31 cellular contexts compared by ENCODE assay signal in the genomic region with DNA sequence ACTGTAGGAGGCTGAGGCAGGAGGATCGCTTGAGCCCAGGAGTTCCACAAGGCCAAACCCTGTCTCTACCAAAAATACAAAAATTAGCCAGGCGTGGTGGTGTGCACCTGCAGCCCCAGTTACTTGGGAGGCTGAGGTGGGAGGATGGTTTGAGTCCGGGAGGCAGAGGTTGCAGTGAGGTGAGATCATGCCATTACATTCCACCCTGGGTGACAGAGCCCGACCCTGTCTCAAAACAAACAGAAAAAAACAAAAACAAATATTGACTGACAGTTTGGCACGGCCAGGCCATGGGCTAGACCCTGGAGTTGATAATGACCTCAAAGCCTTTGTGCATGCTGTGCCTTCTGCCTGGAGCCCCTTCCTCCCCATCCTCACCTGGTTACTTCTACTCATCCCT. TPM values are rescaled to one million over a fixed set of nuclear protein-coding genes. Genes with fewer than 3 reads are reported as not detected.
"Had no signal": no experiment of that assay in that cellular context is flagged by ENCODE, and none has a peak within 500 bp of the region (broad histone marks: within the 10 kb centered on the region; RNA-seq: fewer than 3 reads in every experiment).

No MANE protein-coding gene starts in this region.

- DNase-seq: colonic mucosa; cortex of kidney; effector CD8-positive, alpha-beta T cell; effector memory CD8-positive, alpha-beta T cell; endodermal cell; erythroblast; esophagus squamous epithelium; foreskin fibroblast; foreskin melanocyte; gastrocnemius medialis; glutamatergic neuron; head of caudate nucleus; heart right ventricle; hippocampal formation; left cardiac atrium; left lung; left ventricle myocardium superior; lower lobe of right lung; mesenchymal stem cell; mucosa of descending colon had no signal

- H3K4me3 ChIP-seq: colonic mucosa, esophagus squamous epithelium, gastrocnemius medialis, heart right ventricle, left lung, lower lobe of right lung, mucosa of descending colon had no signal

- H3K4me1 ChIP-seq: colonic mucosa, esophagus squamous epithelium, gastrocnemius medialis, heart right ventricle, left lung, lower lobe of right lung had no signal

- H3K9me3 Mint-ChIP-seq: dendritic cell treated with granulocyte-macrophage colony-stimulating factor and Interleukin-4, amounts not matched to agents 40 ng/mL and 50 ng/mL, for 4 days; effector memory CD8-positive, alpha-beta T cell; endodermal cell; mesothelial cell of epicardium had no signal

- H3K9me3 ChIP-seq: colonic mucosa, esophagus squamous epithelium, gastrocnemius medialis, heart right ventricle, left lung, lower lobe of right lung, mucosa of descending colon had no signal

- H3K4me3 Mint-ChIP-seq: dendritic cell treated with granulocyte-macrophage colony-stimulating factor and Interleukin-4, amounts not matched to agents 40 ng/mL and 50 ng/mL, for 4 days; effector memory CD8-positive, alpha-beta T cell; endodermal cell; mesothelial cell of epicardium had no signal

- FAIRE-seq: endometrium, islet of Langerhans, keratinocyte had no signal

- H3K27ac ChIP-seq: colonic mucosa, epithelial cell of prostate, esophagus squamous epithelium, gastrocnemius medialis, heart right ventricle, left lung, lower lobe of right lung had no signal

- H3K36me3 ChIP-seq: colonic mucosa, esophagus squamous epithelium, gastrocnemius medialis, heart right ventricle, left lung, lower lobe of right lung had no signal

- H3K27me3 ChIP-seq: colonic mucosa had no signal

- ATAC-seq: effector memory CD8-positive, alpha-beta T cell; esophagus mucosa; gastrocnemius medialis; heart right ventricle; left cardiac atrium; left lung; left ventricle myocardium superior; lower lobe of right lung; mucosa of descending colon had no signal

- H3K27ac Mint-ChIP-seq: dendritic cell treated with granulocyte-macrophage colony-stimulating factor and Interleukin-4, amounts not matched to agents 40 ng/mL and 50 ng/mL, for 4 days; effector memory CD8-positive, alpha-beta T cell; endodermal cell; mesothelial cell of epicardium had no signal

- H3K36me3 Mint-ChIP-seq: mesothelial cell of epicardium had no signal

RNA-seq across cellular contexts. Expression of gene RSPO1, which starts 19.2 kb away (rescaled TPM):
- total RNA-seq: dermis microvascular lymphatic vessel endothelial cell, endodermal cell, glomerular endothelial cell, lung microvascular endothelial cell, myocyte had no signal
- polyA plus RNA-seq: keratinocyte had no signal
